Comparison of ENCODE assay signal across 16 cellular contexts in genomic region chr1:12123172-12123571, GRCh38. TPM values are rescaled to one million over a fixed set of nuclear protein-coding genes. Genes with fewer than 3 reads are reported as not detected.
DNase-seq lines count a peak whose midpoint lies in the region; ATAC-seq and TF ChIP-seq lines count a peak whose summit lies in the region.
"Had no signal": no experiment of that assay in that cellular context is flagged by ENCODE, and none has a peak within 500 bp of the region (broad histone marks: within the 10 kb centered on the region; RNA-seq: fewer than 3 reads in every experiment).

No MANE protein-coding gene starts in this region.

- no peak overlapping the region for H3K4me3 ChIP-seq in H7 (ENCODE audit: insufficient read depth, low read depth, low read length)
- H3K4me3 ChIP-seq: BLaER1, GM23248 had no signal

- H3K4me1 Mint-ChIP-seq in activated T-cell treated with anti-CD3 and anti-CD28 coated beads, Interleukin-2, amount 50 U/mL, for 24 hours (ENCODE audit: low read depth) = peaks cover 49% of the 10 kb centered on the region
- H3K4me1 Mint-ChIP-seq in activated T-cell treated with anti-CD3 and anti-CD28 coated beads, Interleukin-2, amount 50 U/mL, for 72 hours (ENCODE audit: low read depth) = peaks cover 58% of the 10 kb centered on the region

- no peak for DNase-seq in activated T-cell treated with anti-CD3 and anti-CD28 coated beads, Interleukin-2, amount 50 U/mL, for 24 hours
- no peak for DNase-seq in activated T-cell treated with anti-CD3 and anti-CD28 coated beads, Interleukin-2, amount 50 U/mL, for 72 hours
- DNase-seq in H7 (peak; percentile 27), islet precursor cell (peak; percentile 42), omental fat pad (ENCODE audit: low spot score) (no peak)
- DNase-seq in activated CD8-positive, alpha-beta memory T cell treated with anti-CD3 and anti-CD28 coated beads for 24 hours = no peak
- DNase-seq: Caco-2; CD4-positive, CD25-positive, alpha-beta regulatory T cell; CD8-positive, alpha-beta T cell; DMS153; DND-41; GM23248; H9 had no signal

- H3K27me3 Mint-ChIP-seq in activated T-cell treated with anti-CD3 and anti-CD28 coated beads, Interleukin-2, amount 50 U/mL, for 24 hours = no peaks in the 10 kb centered on the region
- no peaks in the 10 kb centered on the region for H3K27me3 Mint-ChIP-seq in activated T-cell treated with anti-CD3 and anti-CD28 coated beads, Interleukin-2, amount 50 U/mL, for 72 hours (ENCODE audit: low read depth)
- H3K27me3 Mint-ChIP-seq: B cell; CD4-positive, CD25-positive, alpha-beta regulatory T cell had no signal

- no peak overlapping the region for H3K4me3 Mint-ChIP-seq in activated T-cell treated with anti-CD3 and anti-CD28 coated beads, Interleukin-2, amount 50 U/mL, for 24 hours
- H3K4me3 Mint-ChIP-seq in activated T-cell treated with anti-CD3 and anti-CD28 coated beads, Interleukin-2, amount 50 U/mL, for 72 hours = no peak overlapping the region
- H3K4me3 Mint-ChIP-seq: B cell; CD4-positive, CD25-positive, alpha-beta regulatory T cell; CD8-positive, alpha-beta T cell; H9 had no signal

- peak overlapping the region; percentile 11 for H3K27ac Mint-ChIP-seq in activated T-cell treated with anti-CD3 and anti-CD28 coated beads, Interleukin-2, amount 50 U/mL, for 24 hours
- H3K27ac Mint-ChIP-seq in activated T-cell treated with anti-CD3 and anti-CD28 coated beads, Interleukin-2, amount 50 U/mL, for 72 hours = no peak overlapping the region
- H3K27ac Mint-ChIP-seq: B cell; CD4-positive, CD25-positive, alpha-beta regulatory T cell; CD8-positive, alpha-beta T cell had no signal

- no peak for TF ChIP-seq CTCF in omental fat pad (IDR thresholded peaks at IDR 0.05)

- no peaks in the 10 kb centered on the region for H3K27me3 ChIP-seq in H7 (ENCODE audit: control insufficient read depth, insufficient read depth, low read length)
- H3K27me3 ChIP-seq: BLaER1 had no signal

- no peak for ATAC-seq in activated T-cell treated with anti-CD3 and anti-CD28 coated beads, Interleukin-2, amount 50 U/mL, for 72 hours (replicated peaks in 1 of 2)
- ATAC-seq in omental fat pad (ENCODE audit: low FRiP score) = no peak
- ATAC-seq: CD8-positive, alpha-beta T cell; HCT116 had no signal

- no peaks in the 10 kb centered on the region for H3K9me3 Mint-ChIP-seq in activated T-cell treated with anti-CD3 and anti-CD28 coated beads, Interleukin-2, amount 50 U/mL, for 24 hours
- H3K9me3 Mint-ChIP-seq in activated T-cell treated with anti-CD3 and anti-CD28 coated beads, Interleukin-2, amount 50 U/mL, for 72 hours = peaks cover 0 to 3% of the 10 kb centered on the region in 2 donors
- H3K9me3 Mint-ChIP-seq: H9 had no signal

- H3K36me3 Mint-ChIP-seq in activated T-cell treated with anti-CD3 and anti-CD28 coated beads, Interleukin-2, amount 50 U/mL, for 24 hours (ENCODE audit: low read depth) = peaks cover 35% of the 10 kb centered on the region
- peaks cover 8 to 19% of the 10 kb centered on the region in 2 donors for H3K36me3 Mint-ChIP-seq in activated T-cell treated with anti-CD3 and anti-CD28 coated beads, Interleukin-2, amount 50 U/mL, for 72 hours (ENCODE audit: insufficient read depth in 2 of 2)
- H3K36me3 Mint-ChIP-seq: CD4-positive, CD25-positive, alpha-beta regulatory T cell; CD8-positive, alpha-beta T cell had no signal

- H3K36me3 ChIP-seq in H7 (replicated peaks; ENCODE audit: control insufficient read depth, insufficient read depth, low read length) = peaks cover 10% of the 10 kb centered on the region

RNA-seq across cellular contexts. Expression of gene TNFRSF1B, which starts 43.6 kb away (rescaled TPM):
- total RNA-seq in activated T-cell treated with anti-CD3 and anti-CD28 coated beads, Interleukin-2, amount 50 U/mL, for 72 hours = 100 to 1,000 TPM in 1 of 2 donors, 10 to 100 TPM in 1; 95.4 to 130 TPM
- total RNA-seq in H7 (2014; rRNA removed; shearing (Covaris generic)) = 1.3 and 2.4 TPM in 2 replicates
- total RNA-seq in omental fat pad = 100 to 1,000 TPM in 2 of 4 donors, 10 to 100 TPM in 2; 34.0 to 122 (median 84.5) TPM

Comparison
In these comparisons a context has a peak if more than half of its experiments do, and no peak if none do; other contexts are left out.
1. DNase-seq: peak in H7 (single experiment) and islet precursor cell (single experiment); none in activated T-cell treated with anti-CD3 and anti-CD28 coated beads, Interleukin-2, amount 50 U/mL, for 24 hours (single experiment), activated T-cell treated with anti-CD3 and anti-CD28 coated beads, Interleukin-2, amount 50 U/mL, for 72 hours (0 of 2), omental fat pad (single experiment) and activated CD8-positive, alpha-beta memory T cell treated with anti-CD3 and anti-CD28 coated beads for 24 hours (single experiment).
2. RNA of gene TNFRSF1B, which starts 43.6 kb away (total RNA-seq): 95.4 to 130 TPM in activated T-cell treated with anti-CD3 and anti-CD28 coated beads, Interleukin-2, amount 50 U/mL, for 72 hours and 34.0 to 122 TPM in omental fat pad; 1.3 to 2.4 TPM in H7; every median in the first group is over 10 times any median in the second.